In genomic region chr2:215598376-215598975, GRCh38 we compare ENCODE assay signal across 1 cellular context.
TF ChIP-seq lines count a peak whose summit lies in the region.

No MANE protein-coding gene starts in this region.

TF ChIP-seq in K562, 482 proteins besides CTCF, POLR2A, EP300 and RAD21 (continued from another document):
- TF ChIP-seq ZNF830 (CRISPR knock-in tag; IDR thresholded peaks at IDR 0.05), result no peak
- 0 out of 2 replicates have a peak, but pooled peaks have one; percentile 27 for TF ChIP-seq FOXM1 (IDR thresholded peaks at IDR 0.05; ENCODE audit: low read depth)
- TF ChIP-seq FOXM1 (CRISPR knock-in tag; IDR thresholded peaks at IDR 0.05; ENCODE audit: low read depth), result no peak
- no peak for TF ChIP-seq ZNF12 (CRISPR knock-in tag; IDR thresholded peaks at IDR 0.05)
- TF ChIP-seq PHF8 (IDR thresholded peaks at IDR 0.05; ENCODE audit: borderline replicate concordance, low read length), result no peak
- TF ChIP-seq ZKSCAN3 (CRISPR knock-in tag; IDR thresholded peaks at IDR 0.05), result no peak
- TF ChIP-seq TAL1 (IDR thresholded peaks at IDR 0.05), result peak; percentile 33
- peak; percentile 60; the same call in 1 of the 2 replicates for TF ChIP-seq ZNF592 (IDR thresholded peaks at IDR 0.05)
- TF ChIP-seq, protein P1, sequence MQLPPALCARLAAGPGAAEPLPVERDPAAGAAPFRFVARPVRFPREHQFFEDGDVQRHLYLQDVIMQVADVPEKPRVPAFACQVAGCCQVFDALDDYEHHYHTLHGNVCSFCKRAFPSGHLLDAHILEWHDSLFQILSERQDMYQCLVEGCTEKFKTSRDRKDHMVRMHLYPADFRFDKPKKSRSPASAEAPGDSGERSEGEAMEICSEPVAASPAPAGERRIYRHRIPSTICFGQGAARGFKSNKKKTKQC (CRISPR knock-in tag; IDR thresholded peaks at IDR 0.05), result no peak
- TF ChIP-seq SP1 (CRISPR knock-in tag; IDR thresholded peaks at IDR 0.05), result no peak
- TF ChIP-seq TCF3 (CRISPR knock-in tag; IDR thresholded peaks at IDR 0.05), result peak; percentile 60
- TF ChIP-seq ZNF780A (CRISPR knock-in tag; IDR thresholded peaks at IDR 0.05), result no peak
